In genomic region chr2:238136820-238137537, GRCh38 we compare ENCODE assay signal across 12 cellular contexts. TPM values are rescaled to one million over a fixed set of nuclear protein-coding genes. Genes with fewer than 3 reads are reported as not detected.
DNase-seq lines count a peak whose midpoint lies in the region; ATAC-seq and TF ChIP-seq lines count a peak whose summit lies in the region.
"Had no signal": no experiment of that assay in that cellular context is flagged by ENCODE, and none has a peak within 500 bp of the region (broad histone marks: within the 10 kb centered on the region; RNA-seq: fewer than 3 reads in every experiment).

No MANE protein-coding gene starts in this region.

- no peak for ATAC-seq in HG02763 (IDR thresholded peaks at IDR 0.05; ENCODE audit: unreplicated experiment)

- peaks cover 7% of the 10 kb centered on the region for H3K79me1 ChIP-seq in neuronal stem cell (ENCODE audit: low read depth, low read length)

- H3K4me3 ChIP-seq in NB4 (ENCODE audit: low read depth, low read length): no peak overlapping the region
- peak overlapping the region in 1 of 4 experiments; percentile 27 for H3K4me3 ChIP-seq in fibroblast of lung (replicated peaks in 1 of 4; ENCODE audit: control extremely low read depth in 1 of 4, insufficient read depth in 1 of 4, low read depth in 3 of 4, low read length in 4 of 4)
- H3K4me3 ChIP-seq in neuronal stem cell (ENCODE audit: low read length in 2 of 2): no peak overlapping the region

- H4K91ac ChIP-seq in neuronal stem cell (ENCODE audit: low read depth, low read length, poor library complexity): no peak overlapping the region

- H3K9me3 ChIP-seq in fibroblast of lung (ENCODE audit: control insufficient read depth, insufficient read depth, low read depth, low read length) (no peaks in the 10 kb centered on the region), neuronal stem cell (replicated peaks in 1 of 2; ENCODE audit: control insufficient read depth in 2 of 2, insufficient read depth in 1 of 2, low read depth in 1 of 2, low read length in 2 of 2) (no peaks in the 10 kb centered on the region)

- no peak overlapping the region for H3K4ac ChIP-seq in neuronal stem cell (ENCODE audit: low read length)

- no peak overlapping the region for H3K14ac ChIP-seq in neuronal stem cell (ENCODE audit: low read length)

- no peak overlapping the region for H3K23ac ChIP-seq in neuronal stem cell (ENCODE audit: low read depth, low read length, poor library complexity)

- H2AK5ac ChIP-seq in neuronal stem cell (ENCODE audit: low read depth, low read length): no peak overlapping the region

- no peaks in the 10 kb centered on the region for H4K20me1 ChIP-seq in fibroblast of lung (ENCODE audit: control insufficient read depth, extremely low read depth, insufficient read depth, low read length)

- H2AFZ ChIP-seq in fibroblast of lung (ENCODE audit: low read length): peak overlapping the region; percentile 54
- H2AFZ ChIP-seq in neuronal stem cell (ENCODE audit: low read length): no peak overlapping the region
- H2AFZ ChIP-seq: parathyroid adenoma had no signal

- peak overlapping the region; percentile 33 for H3K4me2 ChIP-seq in fibroblast of lung (ENCODE audit: extremely low read depth, insufficient read depth, low read length)
- no peak overlapping the region for H3K4me2 ChIP-seq in neuronal stem cell (ENCODE audit: insufficient read depth, low read length, poor library complexity, severe bottlenecking)

- no CpG with 5 or more reads among the region's 14 CpGs for WGBS in neuronal stem cell (ENCODE audit: extremely low coverage in 2 of 2, insufficient read length in 2 of 2, insufficient replicate concordance in 1 of 2), 2 donors

- no peak overlapping the region for H2BK12ac ChIP-seq in neuronal stem cell (ENCODE audit: low read length)

- TF ChIP-seq CTCF in NB4 (IDR thresholded peaks at IDR 0.05; ENCODE audit: low read depth, low read length): no peak
- TF ChIP-seq CTCF in fibroblast of lung (conservative IDR thresholded peaks at IDR 0.05 in 1 of 2, IDR thresholded peaks at IDR 0.05 in 1 of 2; ENCODE audit: low read depth in 1 of 2, low read length in 2 of 2): no peak

- peak overlapping the region; percentile 52 for H3K18ac ChIP-seq in neuronal stem cell (ENCODE audit: low read length)

- H3K27ac ChIP-seq in fibroblast of lung (ENCODE audit: insufficient read depth, low read length) (no peak overlapping the region), neuronal stem cell (replicated peaks; ENCODE audit: low read length) (no peak overlapping the region)
- H3K27ac ChIP-seq: parathyroid adenoma had no signal

- H3K36me3 ChIP-seq in fibroblast of lung (ENCODE audit: control insufficient read depth, insufficient read depth, low read length) (no peaks in the 10 kb centered on the region), neuronal stem cell (replicated peaks in 1 of 2; ENCODE audit: control insufficient read depth in 2 of 2, insufficient read depth in 2 of 2, low read length in 2 of 2) (no peaks in the 10 kb centered on the region)

- H3K27me3 ChIP-seq in fibroblast of lung (ENCODE audit: control insufficient read depth, insufficient read depth, low read length): no peaks in the 10 kb centered on the region
- peaks cover 0 to 19% (median 0%) of the 10 kb centered on the region in 3 experiments for H3K27me3 ChIP-seq in neuronal stem cell (ENCODE audit: control insufficient read depth in 3 of 3, insufficient read depth in 3 of 3, low read depth in 1 of 3, low read length in 3 of 3)

- peaks cover 12% of the 10 kb centered on the region for H3K4me1 ChIP-seq in fibroblast of lung (ENCODE audit: control insufficient read depth, extremely low read depth, insufficient read depth, low read length)
- peaks cover 8 to 13% of the 10 kb centered on the region in 2 donors for H3K4me1 ChIP-seq in neuronal stem cell (ENCODE audit: control insufficient read depth in 2 of 2, insufficient read depth in 1 of 2, low read depth in 1 of 2, low read length in 2 of 2)
- H3K4me1 ChIP-seq: parathyroid adenoma had no signal

- H2BK5ac ChIP-seq in neuronal stem cell (ENCODE audit: low read length): no peak overlapping the region

- no peak overlapping the region for H2BK15ac ChIP-seq in neuronal stem cell (ENCODE audit: low read length)

- peak overlapping the region; percentile 23 for H4K8ac ChIP-seq in neuronal stem cell (ENCODE audit: low read depth, low read length)

- no peaks in the 10 kb centered on the region for H3K79me2 ChIP-seq in fibroblast of lung (ENCODE audit: control insufficient read depth, insufficient read depth, low read length)
- H3K79me2 ChIP-seq: parathyroid adenoma had no signal

- peak; percentile 76 for DNase-seq in CD1c-positive myeloid dendritic cell (ENCODE audit: extremely low spot score)
- peak; percentile 91 for DNase-seq in NB4 (ENCODE audit: low read depth)
- DNase-seq in fibroblast of lung (ENCODE audit: low read depth in 2 of 2): peak; percentile 9 to 89
- DNase-seq in neuronal stem cell (ENCODE audit: low spot score): no peak
- DNase-seq in iPS-NIHi11 (ENCODE audit: low spot score): no peak
- no peak for DNase-seq in NCI-H1105 (lab: John Stamatoyannopoulos, UW)
- DNase-seq in NCI-H1694 (lab: John Stamatoyannopoulos, UW): no peak
- DNase-seq: central memory CD4-positive, alpha-beta T cell; NCI-H2171 had no signal

- no peak for TF ChIP-seq POLR2A in NB4 (IDR thresholded peaks at IDR 0.05; ENCODE audit: extremely low read depth, insufficient read length)

- H2BK120ac ChIP-seq in neuronal stem cell (ENCODE audit: low read depth, low read length): peak overlapping the region; percentile 1

- H3K9ac ChIP-seq in fibroblast of lung (ENCODE audit: insufficient read depth, low read length) (no peak overlapping the region), neuronal stem cell (ENCODE audit: low read depth, low read length, poor library complexity) (no peak overlapping the region)
- H3K9ac ChIP-seq: parathyroid adenoma had no signal

RNA-seq across cellular contexts. Expression of gene KLHL30, which starts 1.5 kb away (rescaled TPM):
- 0.26 and 1.2 TPM in 2 replicates for total RNA-seq in fibroblast of lung
- polyA plus RNA-seq in fibroblast of lung: 0.02 and 1.6 TPM in 2 replicates
- polyA plus RNA-seq in fibroblast of lung (2012): 0.09 and 3.8 TPM in 2 replicates
- 1.4 TPM in 1 of 2 replicates, not detected in the other for polyA minus RNA-seq in fibroblast of lung (ENCODE audit: low replicate concordance)
- 0.06 TPM for polyA plus RNA-seq in neuronal stem cell (2013, experiment 1 of 2)
- polyA plus RNA-seq in neuronal stem cell (2013, experiment 2 of 2): 0.07 TPM
- total RNA-seq: activated CD8-positive, alpha-beta memory T cell treated with anti-CD3 and anti-CD28 coated beads for 36 hours had no signal

RNA-seq across cellular contexts. Expression of gene ERFE, which starts 21.8 kb away (rescaled TPM):
- 1.3 and 1.5 TPM in 2 replicates for total RNA-seq in fibroblast of lung
- 1.1 and 8.3 TPM in 2 replicates for polyA plus RNA-seq in fibroblast of lung
- 2.0 and 12.6 TPM in 2 replicates for polyA plus RNA-seq in fibroblast of lung (2012)
- polyA minus RNA-seq in fibroblast of lung (ENCODE audit: low replicate concordance): 7.5 TPM in 1 of 2 replicates, not detected in the other
- polyA plus RNA-seq in neuronal stem cell (2013, experiment 1 of 2): 0.43 TPM
- 0.37 TPM for polyA plus RNA-seq in neuronal stem cell (2013, experiment 2 of 2)

RNA-seq across cellular contexts. Expression of gene ESPNL, which starts 36.8 kb away (rescaled TPM):
- 1.3 and 2.8 TPM in 2 replicates for total RNA-seq in fibroblast of lung
- polyA plus RNA-seq in fibroblast of lung: 0.36 and 0.79 TPM in 2 replicates
- 0.78 and 1.7 TPM in 2 replicates for polyA plus RNA-seq in fibroblast of lung (2012)
- polyA minus RNA-seq in fibroblast of lung (ENCODE audit: low replicate concordance): 0.59 and 2.7 TPM in 2 replicates
- 0.45 TPM for polyA plus RNA-seq in neuronal stem cell (2013, experiment 1 of 2)
- 0.46 TPM for polyA plus RNA-seq in neuronal stem cell (2013, experiment 2 of 2)

Comparison
In these comparisons a context has a peak if more than half of its experiments do, and no peak if none do; other contexts are left out.
1. DNase-seq: peak in CD1c-positive myeloid dendritic cell (single experiment), NB4 (single experiment) and fibroblast of lung (2 of 2); none in neuronal stem cell (single experiment), iPS-NIHi11 (single experiment), NCI-H1105 (single experiment) and NCI-H1694 (single experiment).